ENCODE assay signal across 17 cellular contexts in genomic region chr14:58100735-58101368, GRCh38. TPM values are rescaled to one million over a fixed set of nuclear protein-coding genes. Genes with fewer than 3 reads are reported as not detected.
DNase-seq lines count a peak whose midpoint lies in the region; ATAC-seq and TF ChIP-seq lines count a peak whose summit lies in the region.
"Had no signal": no experiment of that assay in that cellular context is flagged by ENCODE, and none has a peak within 500 bp of the region (broad histone marks: within the 10 kb centered on the region; RNA-seq: fewer than 3 reads in every experiment).

No MANE protein-coding gene starts in this region.

- in situ Hi-C loops in transverse colon (cut with MboI; ENCODE audit: low pct_ligation_motif_present in 1 of 4, low pct_unique_long_range_greater_than_20kb in 1 of 4, low sequenced_read_pairs in 3 of 4): loop anchor here in 3 of 4 donors (10.0 to 25.0 kb wide), 2 partner anchors 64 to 261 kb away; no protein-coding TSS in a partner anchor

- no peaks in the 10 kb centered on the region for H3K9me3 Mint-ChIP-seq in HFFc6
- H3K9me3 Mint-ChIP-seq: GM23338, neural crest cell, type B pancreatic cell had no signal

- TF ChIP-seq EP300 in transverse colon (IDR thresholded peaks at IDR 0.05; ENCODE audit: low read depth): no peak

- H3K27ac Mint-ChIP-seq in HFFc6: no peak overlapping the region
- H3K27ac Mint-ChIP-seq: activated CD8-positive, alpha-beta T cell treated with anti-CD3 and anti-CD28 coated beads, Interleukin-2, amount 10 ng/mL, durations not matched to agents 7 days and 5 days; GM23338; type B pancreatic cell had no signal

- H3K4me1 Mint-ChIP-seq in HFFc6 (ENCODE audit: low read depth): peaks cover 12% of the 10 kb centered on the region
- H3K4me1 Mint-ChIP-seq: neural crest cell had no signal

- H3K9me3 ChIP-seq in transverse colon: no peaks in the 10 kb centered on the region
- no peaks in the 10 kb centered on the region for H3K9me3 ChIP-seq in mucosa of descending colon

- H3K36me3 Mint-ChIP-seq in HFFc6 (ENCODE audit: low read depth): no peaks in the 10 kb centered on the region

- ATAC-seq in mucosa of descending colon: no peak
- ATAC-seq: activated CD8-positive, alpha-beta T cell treated with anti-CD3 and anti-CD28 coated beads, Interleukin-2, amount 10 ng/mL, durations not matched to agents 7 days and 5 days; GM23338; sciatic nerve had no signal

- H3K4me3 ChIP-seq in AG10803 (ENCODE audit: low read length) (no peak overlapping the region), transverse colon (no peak overlapping the region), mucosa of descending colon (no peak overlapping the region)
- H3K4me3 ChIP-seq: GM23338 had no signal

- H3K4me1 ChIP-seq in transverse colon: peaks cover 0 to 3% (median 0%) of the 10 kb centered on the region in 4 donors
- no peaks in the 10 kb centered on the region for H3K4me1 ChIP-seq in mucosa of descending colon (ENCODE audit: low read depth)

- H3K27me3 Mint-ChIP-seq in HFFc6 (ENCODE audit: insufficient read depth): peaks cover 2% of the 10 kb centered on the region; the same call in 1 of the 2 replicates

- DNase-seq in AG10803 (ENCODE audit: low read depth) (peak; percentile 22), HFFc6 (peak; percentile 38), amniotic stem cell (lab: John Stamatoyannopoulos, UW) (peak; percentile 7), glomerular visceral epithelial cell (ENCODE audit: extremely low spot score) (peak; percentile 23), transverse colon (no peak), mucosa of descending colon (no peak), NCI-H748 treated with DMSO at 0.1 percent for 48 hours (lab: John Stamatoyannopoulos, UW) (no peak), ureter (ENCODE audit: low spot score) (no peak)
- DNase-seq: activated CD8-positive, alpha-beta T cell treated with anti-CD3 and anti-CD28 coated beads, Interleukin-2, amount 10 ng/mL, durations not matched to agents 7 days and 5 days; foreskin melanocyte; NCI-H1436 treated with DMSO at 0.1 percent for 48 hours; stimulated activated CD4-positive, alpha-beta T cell treated with anti-CD3 and anti-CD28 coated beads, Interleukin-4, amount 100 ng/mL, for 1 hour had no signal

- 85 to 87% methylated on average over 4 of the region's 4 CpGs for WGBS in transverse colon (ENCODE audit: low coverage in 1 of 2), 2 donors

- no peak overlapping the region for H3K4me3 Mint-ChIP-seq in HFFc6
- H3K4me3 Mint-ChIP-seq: activated CD8-positive, alpha-beta T cell treated with anti-CD3 and anti-CD28 coated beads, Interleukin-2, amount 10 ng/mL, durations not matched to agents 7 days and 5 days; GM23338; neural crest cell; type B pancreatic cell had no signal

- H3K36me3 ChIP-seq in transverse colon: no peaks in the 10 kb centered on the region
- H3K36me3 ChIP-seq in mucosa of descending colon (ENCODE audit: low read depth): no peaks in the 10 kb centered on the region

- intact Hi-C loops in transverse colon (cut with DNase I; ENCODE audit: low total_unique reads): no loop called here
- intact Hi-C loops in mucosa of descending colon (cut with DNase I, micrococcal nuclease): loop anchor here in 1 of 2 donors (10.0 kb wide), 1 partner anchor 64 kb away; no protein-coding TSS in a partner anchor

- H3K27me3 ChIP-seq in transverse colon: no peaks in the 10 kb centered on the region

- TF ChIP-seq POLR2A in transverse colon (IDR thresholded peaks at IDR 0.05): no peak

- no peak overlapping the region for H3K27ac ChIP-seq in transverse colon
- H3K27ac ChIP-seq: KMS-11 had no signal

- TF ChIP-seq CTCF in AG10803 (conservative IDR thresholded peaks at IDR 0.05; ENCODE audit: low read length) (no peak), HFFc6 (IDR thresholded peaks at IDR 0.05) (no peak), transverse colon (IDR thresholded peaks at IDR 0.05) (no peak), mucosa of descending colon (IDR thresholded peaks at IDR 0.05) (no peak)

RNA-seq across cellular contexts. Expression of gene ARMH4, which starts 51.2 kb away (rescaled TPM):
- 1 to 10 TPM; 2.6 to 6.5 (median 3.7) TPM for total RNA-seq in HFFc6 (2021; fragmentation: NEBNext Ultra II Directional; extraction: Animal tissue kit (Norgen Biotek cat#: 25700))
- total RNA-seq in transverse colon (1 to 10 TPM in 1 of 4 donors, under 1 TPM in 2, not detected in 1; 0.41 to 2.8 (median 0.48) TPM), mucosa of descending colon (1 to 10 TPM; 1.3 to 6.9 (median 3.5) TPM), ureter (2.9 TPM)
- total RNA-seq: activated CD8-positive, alpha-beta T cell treated with anti-CD3 and anti-CD28 coated beads, Interleukin-2, amount 10 ng/mL, durations not matched to agents 7 days and 5 days had no signal

Comparison
In these comparisons a context has a peak if more than half of its experiments do, and no peak if none do; other contexts are left out.
1. DNase-seq: peak in AG10803 (single experiment), HFFc6 (single experiment), amniotic stem cell (single experiment) and glomerular visceral epithelial cell (single experiment); none in transverse colon (single experiment), mucosa of descending colon (0 of 3), NCI-H748 treated with DMSO at 0.1 percent for 48 hours (single experiment) and ureter (single experiment).